In the genomic region with DNA sequence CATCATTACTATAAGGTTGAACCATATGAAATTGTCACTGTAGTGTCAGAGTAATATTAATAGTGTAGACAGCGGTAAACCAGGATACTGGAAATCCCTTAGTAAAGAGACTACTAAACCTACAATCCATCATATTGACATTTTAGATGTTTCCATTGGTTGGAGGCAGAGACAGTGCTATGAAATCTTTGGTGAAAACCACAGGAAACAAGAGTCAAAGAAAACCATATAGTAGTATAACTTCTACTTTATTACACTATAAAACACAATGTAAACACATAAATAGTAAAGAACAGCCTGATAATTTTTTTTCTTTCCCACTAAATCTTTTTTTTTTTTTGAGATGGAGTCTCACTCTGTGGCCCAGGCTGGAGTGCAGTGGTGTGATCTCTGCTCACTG, we compare ENCODE assay signal across 18 cellular contexts. TPM values are rescaled to one million over a fixed set of nuclear protein-coding genes. Genes with fewer than 3 reads are reported as not detected.
A peak's percentile ranks its signal among the peaks of the same experiment; 100 is the strongest.
DNase-seq lines count a peak whose midpoint lies in the region; ATAC-seq and TF ChIP-seq lines count a peak whose summit lies in the region.
"Had no signal": no experiment of that assay in that cellular context is flagged by ENCODE, and none has a peak within 500 bp of the region (broad histone marks: within the 10 kb centered on the region; RNA-seq: fewer than 3 reads in every experiment).

No MANE protein-coding gene starts in this region.

- POLR2A ChIA-PET in RWPE1 (lab: Yijun Ruan, JAX; ENCODE audit: low non-redundant PET) = no interaction called here

- H3K4me3 ChIP-seq in fibroblast of villous mesenchyme (ENCODE audit: low read depth, low read length) = no peak overlapping the region
- H3K4me3 ChIP-seq: SJCRH30 had no signal

- in situ Hi-C loops in GM13977 (cut with MboI; ENCODE audit: low pct_unique_long_range_greater_than_20kb, low sequenced_read_pairs, unreplicated experiment) = no loop called here

- H3K27ac ChIP-seq in 22Rv1 (peak overlapping the region; percentile 35; the same call in 1 of the 2 replicates), RWPE1 (peak overlapping the region; percentile 42)
- H3K27ac ChIP-seq: SJCRH30 had no signal

- TF ChIP-seq CTCF in 22Rv1 (IDR thresholded peaks at IDR 0.05) (no peak), RWPE1 (conservative IDR thresholded peaks at IDR 0.05; ENCODE audit: low read depth) (no peak), fibroblast of villous mesenchyme (IDR thresholded peaks at IDR 0.05; ENCODE audit: insufficient read depth, low read depth, low read length) (no peak), GM13977 (IDR thresholded peaks at IDR 0.05; ENCODE audit: extremely low read depth, insufficient read depth, missing control alignments) (no peak)

- ATAC-seq in GM18519 (IDR thresholded peaks at IDR 0.05; ENCODE audit: low FRiP score, unreplicated experiment) = no peak

- DNase-seq in A172 (ENCODE audit: low spot score) (peak; percentile 24), RWPE1 (ENCODE audit: low spot score) (no peak), fibroblast of villous mesenchyme (ENCODE audit: low read depth) (peak; percentile 75), SHP77 treated with DMSO at 0.1 percent for 48 hours (lab: John Stamatoyannopoulos, UW) (no peak), GM13977 (ENCODE audit: low spot score) (no peak), NCI-H1930 (lab: John Stamatoyannopoulos, UW) (no peak)
- DNase-seq: COR-L47, DMS 273 treated with DMSO at 0.1 percent for 48 hours, DND-41, H9, NCI-H1417, NCI-H187, NCI-H226, NCI-H524, RPMI8226, SJCRH30 had no signal

- CTCF ChIA-PET in RWPE1 (lab: Yijun Ruan, JAX) = no interaction called here

RNA-seq across cellular contexts. Expression of gene RELL1, which starts 15.9 kb away (rescaled TPM):
- 57.7 and 69.4 TPM in 2 replicates for total RNA-seq in A172 (2014; rRNA removed; shearing (Covaris generic))
- 66.5 and 90.8 TPM in 2 replicates for total RNA-seq in fibroblast of villous mesenchyme

Comparison
In these comparisons a context has a peak if more than half of its experiments do, and no peak if none do; other contexts are left out.
1. DNase-seq: peak in A172 (single experiment) and fibroblast of villous mesenchyme (single experiment); none in RWPE1 (single experiment), SHP77 treated with DMSO at 0.1 percent for 48 hours (single experiment), GM13977 (single experiment) and NCI-H1930 (0 of 2).